ENCODE assay signal across 16 cellular contexts in the genomic region with DNA sequence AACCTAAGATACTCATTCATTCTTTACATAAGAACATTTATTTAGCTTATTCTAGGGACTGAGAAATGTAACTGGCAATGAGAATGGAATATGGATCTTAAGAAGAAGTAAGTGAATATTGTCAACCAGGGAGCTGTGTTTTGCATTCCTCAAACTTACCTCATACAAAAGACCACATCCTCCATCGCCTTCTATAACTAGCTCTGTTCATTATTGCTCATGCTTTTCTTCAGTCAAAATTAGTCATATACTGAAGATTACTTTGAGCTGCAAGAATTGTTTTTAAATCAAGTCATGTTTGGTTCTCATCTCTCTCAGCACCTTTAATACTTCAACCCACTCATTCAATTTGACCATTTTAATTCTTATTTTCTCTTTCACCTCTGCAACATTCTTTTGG.
DNase-seq lines count a peak whose midpoint lies in the region; ATAC-seq and TF ChIP-seq lines count a peak whose summit lies in the region.
"Had no signal": no experiment of that assay in that cellular context is flagged by ENCODE, and none has a peak within 500 bp of the region (broad histone marks: within the 10 kb centered on the region; RNA-seq: fewer than 3 reads in every experiment).

No MANE protein-coding gene starts in this region.

- H3K9me3 ChIP-seq in neuronal stem cell (replicated peaks in 1 of 2; ENCODE audit: control insufficient read depth in 2 of 2, insufficient read depth in 1 of 2, low read depth in 1 of 2, low read length in 2 of 2) = no peaks in the 10 kb centered on the region
- H3K9me3 ChIP-seq: pancreas, thoracic aorta had no signal

- no CpG with 5 or more reads among the region's 1 CpG for WGBS in neuronal stem cell (ENCODE audit: extremely low coverage in 2 of 2, insufficient read length in 2 of 2, insufficient replicate concordance in 1 of 2), 2 donors

- H2BK12ac ChIP-seq in neuronal stem cell (ENCODE audit: low read length) = no peak overlapping the region

- no peaks in the 10 kb centered on the region for H3K27me3 Mint-ChIP-seq in Calu3 (ENCODE audit: unreplicated experiment)
- H3K27me3 Mint-ChIP-seq in activated naive CD8-positive, alpha-beta T cell = no peaks in the 10 kb centered on the region

- no peak overlapping the region for H3K4me3 Mint-ChIP-seq in Calu3 (ENCODE audit: low read depth, unreplicated experiment)
- peak overlapping the region; percentile 20 for H3K4me3 Mint-ChIP-seq in activated naive CD8-positive, alpha-beta T cell

- no peak overlapping the region for H3K4me2 ChIP-seq in neuronal stem cell (ENCODE audit: insufficient read depth, low read length, poor library complexity, severe bottlenecking)
- H3K4me2 ChIP-seq: KMS-11 had no signal

- H2BK5ac ChIP-seq in neuronal stem cell (ENCODE audit: low read length) = no peak overlapping the region

- no peaks in the 10 kb centered on the region for H3K4me1 ChIP-seq in neuronal stem cell (ENCODE audit: control insufficient read depth in 2 of 2, insufficient read depth in 1 of 2, low read depth in 1 of 2, low read length in 2 of 2)
- H3K4me1 ChIP-seq: pancreas had no signal

- no peak overlapping the region for H3K4me3 ChIP-seq in neuronal stem cell (ENCODE audit: low read length in 2 of 2)
- H3K4me3 ChIP-seq: cardiac muscle cell, pancreas, SK-N-MC, thoracic aorta had no signal

- no peak overlapping the region for H2AK5ac ChIP-seq in neuronal stem cell (ENCODE audit: low read depth, low read length)

- no peak overlapping the region for H4K8ac ChIP-seq in neuronal stem cell (ENCODE audit: low read depth, low read length)

- H3K27me3 ChIP-seq in neuronal stem cell (ENCODE audit: control insufficient read depth in 3 of 3, insufficient read depth in 3 of 3, low read depth in 1 of 3, low read length in 3 of 3) = no peaks in the 10 kb centered on the region
- H3K27me3 ChIP-seq: cardiac muscle cell, pancreas had no signal

- H4K91ac ChIP-seq in neuronal stem cell (ENCODE audit: low read depth, low read length, poor library complexity) = no peak overlapping the region

- H2AFZ ChIP-seq in neuronal stem cell (ENCODE audit: low read length) = no peak overlapping the region

- intact Hi-C loops in Calu3 (cut with micrococcal nuclease; ENCODE audit: unreplicated experiment) = no loop called here

- no peaks in the 10 kb centered on the region for H3K36me3 Mint-ChIP-seq in Calu3 (ENCODE audit: insufficient read depth, unreplicated experiment)
- H3K36me3 Mint-ChIP-seq in activated naive CD8-positive, alpha-beta T cell = no peaks in the 10 kb centered on the region

- no TSS peak for BruUV-seq in Calu3 (replicated peaks; lab: Mats Ljungman, UMichigan)

- no peaks in the 10 kb centered on the region for H3K36me3 ChIP-seq in neuronal stem cell (replicated peaks in 1 of 2; ENCODE audit: control insufficient read depth in 2 of 2, insufficient read depth in 2 of 2, low read length in 2 of 2)
- H3K36me3 ChIP-seq: cardiac muscle cell, pancreas, thoracic aorta had no signal

- no peak overlapping the region for H3K14ac ChIP-seq in neuronal stem cell (ENCODE audit: low read length)

- H3K18ac ChIP-seq in neuronal stem cell (ENCODE audit: low read length) = no peak overlapping the region

- peak overlapping the region; percentile 38 for H3K27ac Mint-ChIP-seq in Calu3 (ENCODE audit: unreplicated experiment)
- peak overlapping the region; percentile 92 for H3K27ac Mint-ChIP-seq in activated naive CD8-positive, alpha-beta T cell

- H3K4ac ChIP-seq in neuronal stem cell (ENCODE audit: low read length) = no peak overlapping the region

- ATAC-seq in HG02870 (IDR thresholded peaks at IDR 0.05; ENCODE audit: unreplicated experiment) (peak; percentile 66), HG03139 (IDR thresholded peaks at IDR 0.05; ENCODE audit: unreplicated experiment) (no peak)
- ATAC-seq: left lobe of liver, pancreas had no signal

- CTCF ChIA-PET in Calu3 (lab: Charles Lee) = interaction anchor here (1.3 to 1.4 kb wide), 2 partner anchors 51 to 53 kb away, joined by 3 read pairs; no protein-coding TSS in a partner anchor

- no peaks in the 10 kb centered on the region for H3K9me3 Mint-ChIP-seq in Calu3 (ENCODE audit: low read depth, unreplicated experiment)
- H3K9me3 Mint-ChIP-seq in activated naive CD8-positive, alpha-beta T cell (ENCODE audit: low read depth) = peaks cover 3% of the 10 kb centered on the region

- H3K79me1 ChIP-seq in neuronal stem cell (ENCODE audit: low read depth, low read length) = no peaks in the 10 kb centered on the region

- no peak overlapping the region for H3K9ac ChIP-seq in neuronal stem cell (ENCODE audit: low read depth, low read length, poor library complexity)
- H3K9ac ChIP-seq: KMS-11 had no signal

- no peak for TF ChIP-seq CTCF in Calu3 (IDR thresholded peaks at IDR 0.05; ENCODE audit: unreplicated experiment)

- DNase-seq in Calu3 (no peak), kidney glomerular epithelial cell (lab: John Stamatoyannopoulos, UW) (peak; percentile 64), neuronal stem cell (ENCODE audit: low spot score) (no peak), NCI-H2196 (lab: John Stamatoyannopoulos, UW; ENCODE audit: unreplicated experiment) (no peak), NCI-H82 treated with DMSO at 0.1 percent for 48 hours (lab: John Stamatoyannopoulos, UW; ENCODE audit: unreplicated experiment) (no peak)
- DNase-seq: DMS153, NCI-H446, pancreas had no signal

- no peak overlapping the region for H3K27ac ChIP-seq in neuronal stem cell (replicated peaks; ENCODE audit: low read length)
- H3K27ac ChIP-seq: cardiac muscle cell, KMS-11, pancreas, SK-N-MC, thoracic aorta had no signal

- no peak overlapping the region for H2BK15ac ChIP-seq in neuronal stem cell (ENCODE audit: low read length)

- H2BK120ac ChIP-seq in neuronal stem cell (ENCODE audit: low read depth, low read length) = no peak overlapping the region

- no peak overlapping the region for H3K23ac ChIP-seq in neuronal stem cell (ENCODE audit: low read depth, low read length, poor library complexity)

- peaks cover 48% of the 10 kb centered on the region for H3K4me1 Mint-ChIP-seq in Calu3 (ENCODE audit: low read depth, unreplicated experiment)
- H3K4me1 Mint-ChIP-seq in activated naive CD8-positive, alpha-beta T cell (ENCODE audit: low read depth) = peaks cover 38% of the 10 kb centered on the region
